8 cellular contexts compared by ENCODE assay signal in genomic region chr12:89469361-89469760, GRCh38. TPM values are rescaled to one million over a fixed set of nuclear protein-coding genes. Genes with fewer than 3 reads are reported as not detected.
DNase-seq lines count a peak whose midpoint lies in the region; ATAC-seq and TF ChIP-seq lines count a peak whose summit lies in the region.

No MANE protein-coding gene starts in this region.

- no peak overlapping the region for H2AFZ ChIP-seq in PC-9

- no peaks in the 10 kb centered on the region for H4K20me1 ChIP-seq in PC-9 (ENCODE audit: insufficient read depth)

- no peak overlapping the region for H3K4me2 ChIP-seq in PC-9

- no peaks in the 10 kb centered on the region for H3K9me2 ChIP-seq in PC-9 (ENCODE audit: insufficient read depth)

- H3K27ac ChIP-seq in KOPT-K1 (ENCODE audit: low read depth, low read length, poor library complexity, severe bottlenecking) (peak overlapping the region; percentile 44), gastrocnemius medialis (no peak overlapping the region), PC-9 (no peak overlapping the region)

- intact Hi-C loops in gastrocnemius medialis (cut with DNase I; ENCODE audit: low total_unique reads): no loop called here
- intact Hi-C loops in PC-9 (cut with micrococcal nuclease; ENCODE audit: unreplicated experiment): no loop called here

- ATAC-seq in GM21717 (IDR thresholded peaks at IDR 0.05; ENCODE audit: unreplicated experiment): peak; percentile 66
- no peak for ATAC-seq in gastrocnemius medialis

- H3K36me3 ChIP-seq in KOPT-K1 (ENCODE audit: insufficient read depth, low read length) (no peaks in the 10 kb centered on the region), gastrocnemius medialis (no peaks in the 10 kb centered on the region), PC-9 (ENCODE audit: low read depth) (no peaks in the 10 kb centered on the region)

- H3K9me3 ChIP-seq in KOPT-K1 (ENCODE audit: insufficient read depth, low read length, poor library complexity, severe bottlenecking) (no peaks in the 10 kb centered on the region), gastrocnemius medialis (no peaks in the 10 kb centered on the region), PC-9 (ENCODE audit: insufficient read depth, low read depth) (no peaks in the 10 kb centered on the region)

- H3K4me3 ChIP-seq in GM12865 (ENCODE audit: low read depth, low read length) (peak overlapping the region; percentile 24; the same call in 1 of the 2 replicates), epithelial cell of esophagus (ENCODE audit: low read length) (no peak overlapping the region), gastrocnemius medialis (no peak overlapping the region), PC-9 (no peak overlapping the region)

- H3K79me2 ChIP-seq in PC-9 (ENCODE audit: low read depth): no peaks in the 10 kb centered on the region

- in situ Hi-C loops in gastrocnemius medialis (cut with MboI; ENCODE audit: low sequenced_read_pairs in 4 of 4) (loop anchor here in 1 of 4 donors (25.0 kb wide), 1 partner anchor 457 kb away; no protein-coding TSS in a partner anchor), KBM-7 (cut with MboI; ENCODE audit: low pct_unique_long_range_greater_than_20kb, low sequenced_read_pairs) (loop anchor here (25.0 kb wide), 1 partner anchor 432 kb away; no protein-coding TSS in a partner anchor)

- H3K27me3 ChIP-seq in gastrocnemius medialis (no peaks in the 10 kb centered on the region), PC-9 (ENCODE audit: insufficient read depth, low read depth) (no peaks in the 10 kb centered on the region)

- DNase-seq in GM12865 (ENCODE audit: low read depth) (peak; percentile 57), epithelial cell of esophagus (ENCODE audit: low read depth) (peak; percentile 64), gastrocnemius medialis (no peak), KBM-7 (no peak), PC-9 (no peak), NCI-H2171 (lab: John Stamatoyannopoulos, UW) (no peak)

- no peak for TF ChIP-seq CTCF in GM12865 (IDR thresholded peaks at IDR 0.05; ENCODE audit: insufficient read depth, low read depth, low read length, missing control alignments)
- TF ChIP-seq CTCF in epithelial cell of esophagus (IDR thresholded peaks at IDR 0.05; ENCODE audit: insufficient read depth, low read depth, low read length, missing control alignments): no peak
- no peak for TF ChIP-seq CTCF in gastrocnemius medialis (IDR thresholded peaks at IDR 0.05 in 4 of 5, conservative IDR thresholded peaks at IDR 0.05 in 1 of 5)
- no peak for TF ChIP-seq CTCF in PC-9 (conservative IDR thresholded peaks at IDR 0.05)

- BruUV-seq in PC-9 (replicated peaks; lab: Mats Ljungman, UMichigan): no TSS peak

- H3F3A ChIP-seq in PC-9 (ENCODE audit: insufficient read depth, low read depth): no peaks in the 10 kb centered on the region

- CTCF ChIA-PET in PC-9 (lab: Charles Lee): no interaction called here

- no peak for TF ChIP-seq POLR2A in gastrocnemius medialis (IDR thresholded peaks at IDR 0.05)

- POLR2A ChIA-PET in PC-9 (lab: Charles Lee; ENCODE audit: unreplicated experiment): no interaction called here

- H3K4me1 ChIP-seq in gastrocnemius medialis: no peaks in the 10 kb centered on the region
- H3K4me1 ChIP-seq in PC-9 (replicated peaks; ENCODE audit: insufficient read depth): 0 out of 2 replicates have a peak, but pooled peaks cover 6% of the 10 kb centered on the region

RNA-seq across cellular contexts. Expression of gene GALNT4, which starts 55.2 kb away (rescaled TPM):
- 1 to 10 TPM; 1.2 to 2.2 (median 1.7) TPM for total RNA-seq in gastrocnemius medialis
- total RNA-seq in PC-9 (2021): 3.2 and 3.7 TPM in 2 replicates

RNA-seq across cellular contexts. Expression of gene POC1B, which starts 56.5 kb away (rescaled TPM):
- total RNA-seq in gastrocnemius medialis (1 to 10 TPM; 7.3 to 8.9 (median 7.8) TPM), PC-9 (2021) (11.5 and 13.6 TPM in 2 replicates)

Comparison
In these comparisons a context has a peak if more than half of its experiments do, and no peak if none do; other contexts are left out.
1. DNase-seq: peak in GM12865 (single experiment) and epithelial cell of esophagus (single experiment); none in gastrocnemius medialis (0 of 2), KBM-7 (single experiment), PC-9 (0 of 2) and NCI-H2171 (single experiment).